In the genomic region with DNA sequence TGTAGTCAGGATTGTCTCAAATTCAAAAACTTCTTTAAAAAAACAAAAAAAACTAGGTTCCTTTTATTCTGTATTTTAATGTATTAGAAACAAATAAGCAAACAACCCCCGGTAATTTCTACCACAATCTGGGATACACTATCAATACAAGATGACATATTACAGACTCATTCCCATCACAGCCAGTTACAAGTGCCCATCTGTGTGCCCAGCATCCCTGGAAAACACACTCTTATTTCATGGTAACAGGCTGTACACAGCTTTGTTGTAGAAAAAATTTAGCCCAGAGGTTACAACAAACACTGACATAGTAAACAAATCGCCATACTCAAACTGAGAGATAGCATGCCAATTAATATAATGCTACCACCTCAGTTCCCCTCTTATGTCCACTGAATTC, we compare ENCODE assay signal across 17 cellular contexts.
"Had no signal": no experiment of that assay in that cellular context is flagged by ENCODE, and none has a peak within 500 bp of the region (broad histone marks: within the 10 kb centered on the region; RNA-seq: fewer than 3 reads in every experiment).

No MANE protein-coding gene starts in this region.

- H3K36me3 ChIP-seq: colonic mucosa had no signal

- H3K27ac Mint-ChIP-seq: endodermal cell, naive B cell, nephron progenitor cell had no signal

- H3K27me3 Mint-ChIP-seq: naive B cell had no signal

- H3K4me1 Mint-ChIP-seq: endodermal cell, nephron progenitor cell had no signal

- DNase-seq: colonic mucosa; dermis blood vessel endothelial cell; effector CD4-positive, alpha-beta T cell; endodermal cell; erythroblast; foreskin keratinocyte; immature natural killer cell; mesendoderm; naive B cell; nephron progenitor cell; sigmoid colon; stimulated activated naive CD4-positive, alpha-beta T cell; testis; upper lobe of right lung had no signal

- H3K4me3 Mint-ChIP-seq: endodermal cell, immature natural killer cell, naive B cell, nephron progenitor cell had no signal

- ATAC-seq: foreskin keratinocyte, upper lobe of right lung had no signal

- H3K27me3 ChIP-seq: colonic mucosa, foreskin keratinocyte, sigmoid colon, testis, tibial nerve, upper lobe of right lung, vagina had no signal

- H3K9me3 ChIP-seq: colonic mucosa, sigmoid colon, testis, tibial nerve, upper lobe of right lung, vagina had no signal

- H3K4me3 ChIP-seq: colonic mucosa, sigmoid colon, skin epidermis, testis, tibial nerve, upper lobe of right lung, vagina had no signal

- H3K9me3 Mint-ChIP-seq: endodermal cell, immature natural killer cell, naive B cell, nephron progenitor cell had no signal

- H3K4me1 ChIP-seq: colonic mucosa, foreskin keratinocyte, sigmoid colon, testis, upper lobe of right lung had no signal

- H3K27ac ChIP-seq: colonic mucosa, foreskin keratinocyte, sigmoid colon, skin epidermis, tibial nerve, upper lobe of right lung, vagina had no signal
